Comparison of ENCODE assay signal across 1 cellular context in genomic region chr5:159102294-159102934, GRCh38.
TF ChIP-seq lines count a peak whose summit lies in the region.

No MANE protein-coding gene starts in this region.

TF ChIP-seq in GM12878, 131 proteins besides CTCF, POLR2A, EP300 and RAD21 (continued from another document):
- TF ChIP-seq E4F1 (IDR thresholded peaks at IDR 0.05; ENCODE audit: borderline replicate concordance, partially characterized antibody) (no peak), ASH2L (IDR thresholded peaks at IDR 0.05; ENCODE audit: borderline replicate concordance, low read depth) (no peak), FOXK2 (IDR thresholded peaks at IDR 0.05) (no peak), NFIC (IDR thresholded peaks at IDR 0.05; ENCODE audit: low read depth, low read length) (no peak), PAX5 (IDR thresholded peaks at IDR 0.05; ENCODE audit: borderline replicate concordance, low read depth, low read length) (no peak), RB1 (IDR thresholded peaks at IDR 0.05; ENCODE audit: borderline replicate concordance) (no peak), NRF1 (conservative IDR thresholded peaks at IDR 0.05; ENCODE audit: low read depth, low read length) (no peak), SMAD1 (IDR thresholded peaks at IDR 0.05; ENCODE audit: low read depth, partially characterized antibody) (no peak), MYC (IDR thresholded peaks at IDR 0.05; ENCODE audit: insufficient read depth, insufficient read length, insufficient replicate concordance, low read length, severe bottlenecking) (no peak), JUND (IDR thresholded peaks at IDR 0.05; ENCODE audit: low read depth, low read length) (no peak), CHD4 (IDR thresholded peaks at IDR 0.05) (no peak), IRF3 (IDR thresholded peaks at IDR 0.05) (no peak), ELK1 (IDR thresholded peaks at IDR 0.05; ENCODE audit: low read depth, low read length) (no peak), CREM (IDR thresholded peaks at IDR 0.05; ENCODE audit: low read depth) (no peak), ZBTB11 (CRISPR knock-in tag; IDR thresholded peaks at IDR 0.05) (no peak), PRDM15 (CRISPR knock-in tag; IDR thresholded peaks at IDR 0.05) (no peak)
TF ChIP-seq in GM12878: peak in this region for 0.
